7 cellular contexts compared by ENCODE assay signal in the genomic region with DNA sequence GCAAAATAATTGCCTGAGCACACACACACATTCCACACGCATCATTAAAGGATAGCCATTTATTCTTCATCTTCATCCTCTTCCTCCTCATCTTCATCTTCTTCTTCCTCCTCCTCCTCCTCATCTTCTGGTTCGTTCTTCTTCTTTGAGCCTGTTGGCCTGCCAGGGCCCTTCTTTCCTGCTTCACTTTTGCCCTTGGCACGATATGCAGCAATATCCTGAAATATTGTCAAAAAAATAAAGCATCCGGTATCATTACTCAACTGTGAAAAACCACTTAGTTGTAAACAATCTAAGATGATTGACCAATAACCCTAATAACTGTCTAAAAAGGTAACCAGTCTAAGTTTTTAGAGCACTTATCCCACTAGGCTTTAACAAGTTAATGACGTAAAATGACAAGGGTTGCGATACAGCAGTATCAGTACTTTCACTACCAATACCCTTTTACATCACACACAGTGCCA. TPM values are rescaled to one million over a fixed set of nuclear protein-coding genes. Genes with fewer than 3 reads are reported as not detected.
DNase-seq lines count a peak whose midpoint lies in the region; ATAC-seq and TF ChIP-seq lines count a peak whose summit lies in the region.

No MANE protein-coding gene starts in this region.

- peaks cover 17% of the 10 kb centered on the region for H3K36me3 ChIP-seq in ectodermal cell (ENCODE audit: control insufficient read depth, insufficient read depth, low read length)

- no peak for TF ChIP-seq CTCF in GM12865 (IDR thresholded peaks at IDR 0.05; ENCODE audit: insufficient read depth, low read depth, low read length, missing control alignments)
- no peak for TF ChIP-seq CTCF in retinal pigment epithelial cell (conservative IDR thresholded peaks at IDR 0.05; ENCODE audit: low read depth, low read length)

- H3K4me3 ChIP-seq in GM12865 (ENCODE audit: low read depth, low read length), result peak overlapping the region; percentile 99
- H3K4me3 ChIP-seq in ectodermal cell (ENCODE audit: insufficient read depth, low read depth, low read length), result peak overlapping the region; percentile 93
- peak overlapping the region; percentile 95 for H3K4me3 ChIP-seq in retinal pigment epithelial cell (ENCODE audit: low read length)

- H3K9me3 ChIP-seq in ectodermal cell (ENCODE audit: control insufficient read depth, low read length), result no peaks in the 10 kb centered on the region

- H3K27ac ChIP-seq in ectodermal cell (ENCODE audit: insufficient read depth, low read depth, low read length, poor library complexity, severe bottlenecking), result no peak overlapping the region

- no peaks in the 10 kb centered on the region for H3K27me3 ChIP-seq in ectodermal cell (ENCODE audit: control insufficient read depth, insufficient read depth, low read length, poor library complexity, severe bottlenecking)

- peak; percentile 38 for DNase-seq in GM12865 (ENCODE audit: low read depth)
- DNase-seq in NOMO-1 (lab: John Stamatoyannopoulos, UW; ENCODE audit: unreplicated experiment in 2 of 2), result peak; percentile 39 to 53
- no peak for DNase-seq in retinal pigment epithelial cell (ENCODE audit: low read depth)
- no peak for DNase-seq in LoVo (ENCODE audit: low spot score)
- no peak for DNase-seq in D341Med (ENCODE audit: low spot score)

- ATAC-seq in HG03460 (IDR thresholded peaks at IDR 0.05; ENCODE audit: unreplicated experiment), result no peak

- H3K4me1 ChIP-seq in ectodermal cell (ENCODE audit: control insufficient read depth, insufficient read depth, low read length), result peaks cover 5% of the 10 kb centered on the region

- WGBS in ectodermal cell, 2 experiments, result 91 to 92% methylated on average over 6 of the region's 6 CpGs

RNA-seq across cellular contexts. Expression of gene HMGB2, which starts 2.1 kb away (rescaled TPM):
- 529 TPM for polyA plus RNA-seq in ectodermal cell (2013, experiment 1 of 4)
- polyA plus RNA-seq in ectodermal cell (2013, experiment 2 of 4), result 475 TPM
- polyA plus RNA-seq in ectodermal cell (2013, experiment 3 of 4), result 623 TPM
- 637 TPM for polyA plus RNA-seq in ectodermal cell (2013, experiment 4 of 4)

RNA-seq across cellular contexts. Expression of gene SAP30, which starts 38.7 kb away (rescaled TPM):
- polyA plus RNA-seq in ectodermal cell (2013, experiment 1 of 4), result 27.6 TPM
- 24.1 TPM for polyA plus RNA-seq in ectodermal cell (2013, experiment 2 of 4)
- polyA plus RNA-seq in ectodermal cell (2013, experiment 3 of 4), result 30.7 TPM
- polyA plus RNA-seq in ectodermal cell (2013, experiment 4 of 4), result 31.6 TPM

Comparison
In these comparisons a context has a peak if more than half of its experiments do, and no peak if none do; other contexts are left out.
1. DNase-seq: peak in GM12865 (single experiment) and NOMO-1 (2 of 2); none in retinal pigment epithelial cell (single experiment), LoVo (single experiment) and D341Med (single experiment).
2. Peak in every context shown above with its lines, with median percentiles within 50 percentile points of each other: H3K4me3 ChIP-seq.